Comparison of ENCODE assay signal across 8 cellular contexts in genomic region chr11:46332568-46333128, GRCh38. TPM values are rescaled to one million over a fixed set of nuclear protein-coding genes. Genes with fewer than 3 reads are reported as not detected.
DNase-seq lines count a peak whose midpoint lies in the region; ATAC-seq and TF ChIP-seq lines count a peak whose summit lies in the region.

No MANE protein-coding gene starts in this region.

- H3K4me1 Mint-ChIP-seq in activated naive CD8-positive, alpha-beta T cell treated with anti-CD3 and anti-CD28 coated beads, Interleukin-2, amount 50 U/mL, for 24 hours, result peaks cover 46% of the 10 kb centered on the region
- H3K4me1 Mint-ChIP-seq in stimulated activated naive B cell treated with anti-CD40 and anti-IgM and Interleukin-4, amounts not matched to agents 10 μg/mL and 1 μg/mL and 100 μg/mL, for 72 hours, result peaks cover 12 to 29% of the 10 kb centered on the region in 2 donors

- H3K27me3 ChIP-seq in kidney epithelial cell (ENCODE audit: control insufficient read depth, insufficient read depth, low read length), result peaks cover 49% of the 10 kb centered on the region

- ATAC-seq in activated naive CD8-positive, alpha-beta T cell treated with anti-CD3 and anti-CD28 coated beads, Interleukin-2, amount 50 U/mL, for 24 hours, result no peak
- ATAC-seq in stimulated activated naive B cell treated with anti-CD40 and anti-IgM and Interleukin-4, amounts not matched to agents 10 μg/mL and 1 μg/mL and 100 μg/mL, for 72 hours (replicated peaks), result peak; percentile 48 to 53
- ATAC-seq in GM21515 (IDR thresholded peaks at IDR 0.05; ENCODE audit: unreplicated experiment), result no peak
- no peak for ATAC-seq in HG03571 (IDR thresholded peaks at IDR 0.05; ENCODE audit: unreplicated experiment)
- no peak for ATAC-seq in HG02623 (IDR thresholded peaks at IDR 0.05; ENCODE audit: unreplicated experiment)

- H3K27me3 Mint-ChIP-seq in activated naive CD8-positive, alpha-beta T cell treated with anti-CD3 and anti-CD28 coated beads, Interleukin-2, amount 50 U/mL, for 24 hours, result peaks cover 12% of the 10 kb centered on the region
- peaks cover 77 to 86% of the 10 kb centered on the region in 2 donors for H3K27me3 Mint-ChIP-seq in stimulated activated naive B cell treated with anti-CD40 and anti-IgM and Interleukin-4, amounts not matched to agents 10 μg/mL and 1 μg/mL and 100 μg/mL, for 72 hours

- no peaks in the 10 kb centered on the region for H3K36me3 ChIP-seq in kidney epithelial cell (ENCODE audit: control insufficient read depth, insufficient read depth, low read length)

- no peak overlapping the region for H3K27ac Mint-ChIP-seq in activated naive CD8-positive, alpha-beta T cell treated with anti-CD3 and anti-CD28 coated beads, Interleukin-2, amount 50 U/mL, for 24 hours
- H3K27ac Mint-ChIP-seq in stimulated activated naive B cell treated with anti-CD40 and anti-IgM and Interleukin-4, amounts not matched to agents 10 μg/mL and 1 μg/mL and 100 μg/mL, for 72 hours, result no peak overlapping the region

- H3K4me3 ChIP-seq in kidney epithelial cell (ENCODE audit: low read depth, low read length), result peak overlapping the region; percentile 21

- DNase-seq in activated effector memory CD4-positive, alpha-beta T cell treated with anti-CD3 and anti-CD28 coated beads, Interleukin-2, amount 50 U/mL, for 16 hours, result peak; percentile 86
- DNase-seq in activated effector memory CD4-positive, alpha-beta T cell treated with Interleukin-2 at 50 U/mL for 16 hours, result no peak
- peak; percentile 44 for DNase-seq in activated naive CD8-positive, alpha-beta T cell treated with anti-CD3 and anti-CD28 coated beads, Interleukin-2, amount 50 U/mL, for 24 hours
- DNase-seq in kidney epithelial cell (ENCODE audit: low read depth), result no peak
- no peak for DNase-seq in stimulated activated naive B cell treated with anti-CD40 and anti-IgM and Interleukin-4, amounts not matched to agents 10 μg/mL and 1 μg/mL and 100 μg/mL, for 72 hours

- peak overlapping the region; percentile 59 for H3K4me3 Mint-ChIP-seq in activated naive CD8-positive, alpha-beta T cell treated with anti-CD3 and anti-CD28 coated beads, Interleukin-2, amount 50 U/mL, for 24 hours
- peak overlapping the region; percentile 74 to 79 for H3K4me3 Mint-ChIP-seq in stimulated activated naive B cell treated with anti-CD40 and anti-IgM and Interleukin-4, amounts not matched to agents 10 μg/mL and 1 μg/mL and 100 μg/mL, for 72 hours

- no peak for TF ChIP-seq CTCF in kidney epithelial cell (IDR thresholded peaks at IDR 0.05; ENCODE audit: insufficient read depth, low read length, poor library complexity, severe bottlenecking)

- H3K36me3 Mint-ChIP-seq in activated naive CD8-positive, alpha-beta T cell treated with anti-CD3 and anti-CD28 coated beads, Interleukin-2, amount 50 U/mL, for 24 hours (ENCODE audit: low read depth), result no peaks in the 10 kb centered on the region
- H3K36me3 Mint-ChIP-seq in stimulated activated naive B cell treated with anti-CD40 and anti-IgM and Interleukin-4, amounts not matched to agents 10 μg/mL and 1 μg/mL and 100 μg/mL, for 72 hours, result no peaks in the 10 kb centered on the region

- H3K9me3 Mint-ChIP-seq in activated naive CD8-positive, alpha-beta T cell treated with anti-CD3 and anti-CD28 coated beads, Interleukin-2, amount 50 U/mL, for 24 hours, result no peaks in the 10 kb centered on the region
- no peaks in the 10 kb centered on the region for H3K9me3 Mint-ChIP-seq in stimulated activated naive B cell treated with anti-CD40 and anti-IgM and Interleukin-4, amounts not matched to agents 10 μg/mL and 1 μg/mL and 100 μg/mL, for 72 hours

RNA-seq across cellular contexts. Expression of gene DGKZ, which starts 14.6 kb away (rescaled TPM):
- total RNA-seq in kidney epithelial cell, result 69.6 and 95.7 TPM in 2 replicates

RNA-seq across cellular contexts. Expression of gene MDK, which starts 48.8 kb away (rescaled TPM):
- total RNA-seq in kidney epithelial cell, result 756 and 805 TPM in 2 replicates

RNA-seq across cellular contexts. Expression of gene CREB3L1, which starts 55.2 kb away (rescaled TPM):
- total RNA-seq in kidney epithelial cell, result 3.2 and 4.5 TPM in 2 replicates

RNA-seq across cellular contexts. Expression of gene CHRM4, which starts 58.9 kb away (rescaled TPM):
- 0.27 and 0.29 TPM in 2 replicates for total RNA-seq in kidney epithelial cell

Comparison
In these comparisons a context has a peak if more than half of its experiments do, and no peak if none do; other contexts are left out.
1. DNase-seq: peak in activated effector memory CD4-positive, alpha-beta T cell treated with anti-CD3 and anti-CD28 coated beads, Interleukin-2, amount 50 U/mL, for 16 hours (single experiment) and activated naive CD8-positive, alpha-beta T cell treated with anti-CD3 and anti-CD28 coated beads, Interleukin-2, amount 50 U/mL, for 24 hours (single experiment); none in activated effector memory CD4-positive, alpha-beta T cell treated with Interleukin-2 at 50 U/mL for 16 hours (single experiment), kidney epithelial cell (single experiment) and stimulated activated naive B cell treated with anti-CD40 and anti-IgM and Interleukin-4, amounts not matched to agents 10 μg/mL and 1 μg/mL and 100 μg/mL, for 72 hours (single experiment).
2. ATAC-seq: peak in stimulated activated naive B cell treated with anti-CD40 and anti-IgM and Interleukin-4, amounts not matched to agents 10 μg/mL and 1 μg/mL and 100 μg/mL, for 72 hours (2 of 2); none in activated naive CD8-positive, alpha-beta T cell treated with anti-CD3 and anti-CD28 coated beads, Interleukin-2, amount 50 U/mL, for 24 hours (single experiment), GM21515 (single experiment), HG03571 (single experiment) and HG02623 (single experiment).